Comparison of ENCODE assay signal across 8 cellular contexts in the genomic region with DNA sequence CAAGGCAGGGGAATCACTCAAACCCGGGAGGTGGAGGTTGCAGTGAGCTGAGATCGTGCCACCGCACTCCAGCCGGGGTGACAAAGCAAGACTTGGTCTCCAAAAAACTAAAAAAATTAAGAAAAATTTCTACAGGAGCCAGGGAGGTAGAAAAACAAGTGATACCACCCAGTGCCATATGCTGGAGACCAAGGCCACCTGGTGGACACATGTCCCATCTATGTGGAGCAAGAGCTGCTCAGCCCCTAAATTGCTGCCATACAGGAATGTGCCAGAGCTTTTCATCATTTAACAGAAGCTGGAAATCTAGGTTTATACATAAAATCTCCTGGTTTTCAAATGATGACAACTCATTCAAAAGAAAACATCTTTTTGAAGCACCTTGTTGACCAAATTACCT.
DNase-seq lines count a peak whose midpoint lies in the region; ATAC-seq and TF ChIP-seq lines count a peak whose summit lies in the region.

No MANE protein-coding gene starts in this region.

- H4K20me1 ChIP-seq in Karpas-422 (ENCODE audit: insufficient read depth, low read depth, low read length): no peaks in the 10 kb centered on the region

- H3K9me2 ChIP-seq in Karpas-422 (replicated peaks; ENCODE audit: insufficient read depth, low read length): no peaks in the 10 kb centered on the region

- H3K4me3 ChIP-seq in Karpas-422 (ENCODE audit: low read length) (no peak overlapping the region), mucosa of descending colon (no peak overlapping the region)

- no peak overlapping the region for H3K9ac ChIP-seq in Karpas-422 (ENCODE audit: low read length)

- H3K27ac ChIP-seq in Karpas-422 (ENCODE audit: low read length): no peak overlapping the region

- no peaks in the 10 kb centered on the region for H3K9me3 ChIP-seq in Karpas-422 (ENCODE audit: low read length)
- no peaks in the 10 kb centered on the region for H3K9me3 ChIP-seq in mucosa of descending colon

- peak; percentile 1 for DNase-seq in NCI-H2029 (lab: John Stamatoyannopoulos, UW)
- no peak for DNase-seq in NCI-H2029 treated with DMSO at 0.1 percent for 48 hours (lab: John Stamatoyannopoulos, UW)
- peak; percentile 49 for DNase-seq in Karpas-422
- DNase-seq in activated CD4-positive, alpha-beta T cell treated with anti-CD3 and anti-CD28 coated beads, Interleukin-2, amount 50 U/mL, for 1 hour: peak; percentile 6
- peak in 2 of 3 donors; percentile 33 to 70 for DNase-seq in mucosa of descending colon
- no peak for DNase-seq in epidermal melanocyte (ENCODE audit: insufficient read length, low spot score)
- DNase-seq in NCI-H510A treated with DMSO at 0.1 percent for 48 hours (lab: John Stamatoyannopoulos, UW): no peak

- no peaks in the 10 kb centered on the region for H3K27me3 ChIP-seq in Karpas-422 (ENCODE audit: low read length)

- no peak overlapping the region for H3K4me2 ChIP-seq in Karpas-422 (ENCODE audit: low read depth, low read length, poor library complexity, severe bottlenecking)

- no peaks in the 10 kb centered on the region for H3K36me3 ChIP-seq in Karpas-422 (ENCODE audit: insufficient read depth, low read length)
- no peaks in the 10 kb centered on the region for H3K36me3 ChIP-seq in mucosa of descending colon (ENCODE audit: low read depth)

- ATAC-seq in mucosa of descending colon (peak; percentile 45), HG02885 (IDR thresholded peaks at IDR 0.05; ENCODE audit: poor library complexity, unreplicated experiment) (no peak)

- intact Hi-C loops in mucosa of descending colon (cut with DNase I, micrococcal nuclease): no loop called here

- TF ChIP-seq CTCF in mucosa of descending colon (IDR thresholded peaks at IDR 0.05): no peak

- H3K4me1 ChIP-seq in Karpas-422 (ENCODE audit: low read length): peaks cover 7% of the 10 kb centered on the region
- no peaks in the 10 kb centered on the region for H3K4me1 ChIP-seq in mucosa of descending colon (ENCODE audit: low read depth)

- H3K79me2 ChIP-seq in Karpas-422 (ENCODE audit: low read length): no peaks in the 10 kb centered on the region

- no peak overlapping the region for H2AFZ ChIP-seq in Karpas-422 (ENCODE audit: low read length)

Comparison
In these comparisons a context has a peak if more than half of its experiments do, and no peak if none do; other contexts are left out.
1. DNase-seq: peak in NCI-H2029 (single experiment), Karpas-422 (single experiment), activated CD4-positive, alpha-beta T cell treated with anti-CD3 and anti-CD28 coated beads, Interleukin-2, amount 50 U/mL, for 1 hour (single experiment) and mucosa of descending colon (2 of 3); none in NCI-H2029 treated with DMSO at 0.1 percent for 48 hours (single experiment), epidermal melanocyte (single experiment) and NCI-H510A treated with DMSO at 0.1 percent for 48 hours (single experiment).